ENCODE assay signal across 10 cellular contexts in genomic region chr10:124685251-124685650, GRCh38. TPM values are rescaled to one million over a fixed set of nuclear protein-coding genes. Genes with fewer than 3 reads are reported as not detected.
A peak's percentile ranks its signal among the peaks of the same experiment; 100 is the strongest.
DNase-seq lines count a peak whose midpoint lies in the region; ATAC-seq and TF ChIP-seq lines count a peak whose summit lies in the region.
"Had no signal": no experiment of that assay in that cellular context is flagged by ENCODE, and none has a peak within 500 bp of the region (broad histone marks: within the 10 kb centered on the region; RNA-seq: fewer than 3 reads in every experiment).

No MANE protein-coding gene starts in this region.

- peaks cover 84 to 96% (median 93%) of the 10 kb centered on the region in 3 donors for H3K4me1 Mint-ChIP-seq in CD8-positive, alpha-beta memory T cell
- no peaks in the 10 kb centered on the region for H3K4me1 Mint-ChIP-seq in chondrocyte (ENCODE audit: low read depth)

- H3K27ac Mint-ChIP-seq in CD8-positive, alpha-beta memory T cell: peak overlapping the region; percentile 27 to 94 (median 62)
- H3K27ac Mint-ChIP-seq in chondrocyte (ENCODE audit: unreplicated experiment): no peak overlapping the region

- peak in 3 of 4 donors; percentile 39 to 62 (median 61) for ATAC-seq in heart left ventricle

- peak overlapping the region in 6 of 7 donors; percentile 2 to 25 (median 12) for H3K4me3 Mint-ChIP-seq in CD8-positive, alpha-beta memory T cell
- no peak overlapping the region for H3K4me3 Mint-ChIP-seq in chondrocyte (ENCODE audit: unreplicated experiment)

- peaks cover 96% of the 10 kb centered on the region for H3K4me1 ChIP-seq in CD8-positive, alpha-beta memory T cell (ENCODE audit: insufficient read depth, low read length)
- peaks cover 7 to 99% (median 76%) of the 10 kb centered on the region in 12 donors for H3K4me1 ChIP-seq in heart left ventricle

- TF ChIP-seq CTCF in heart left ventricle (IDR thresholded peaks at IDR 0.05): peak in 1 of 12 donors; percentile 17
- TF ChIP-seq CTCF in WERI-Rb-1 (IDR thresholded peaks at IDR 0.05; ENCODE audit: low read depth, low read length): no peak
- no peak for TF ChIP-seq CTCF in GM13977 (IDR thresholded peaks at IDR 0.05; ENCODE audit: extremely low read depth, insufficient read depth, missing control alignments)
- no peak for TF ChIP-seq CTCF in chondrocyte (IDR thresholded peaks at IDR 0.05)

- CTCF ChIA-PET in CD8-positive, alpha-beta memory T cell (lab: Charles Lee): interaction anchor here (1.2 to 6.0 kb wide), 8 partner anchors 12 to 56 kb away, joined by 3 to 58 read pairs (median 10); no protein-coding TSS in a partner anchor

- POLR2A ChIA-PET in CD8-positive, alpha-beta memory T cell (lab: Charles Lee): interaction anchor here (1.0 to 1.1 kb wide), 2 partner anchors 14 to 30 kb away, joined by 3 read pairs; no protein-coding TSS in a partner anchor

- DNase-seq in CD8-positive, alpha-beta memory T cell: peak in 1 of 5 donors; percentile 34
- DNase-seq in SKM-1 treated with dmso at 0.1 percent for 144 hours (lab: John Stamatoyannopoulos, UW; ENCODE audit: unreplicated experiment): peak; percentile 80
- DNase-seq in heart left ventricle: peak; percentile 56 to 83 (median 65)
- DNase-seq in posterior vena cava (ENCODE audit: low spot score): peak; percentile 88
- no peak for DNase-seq in WERI-Rb-1
- no peak for DNase-seq in GM13977 (ENCODE audit: low spot score)
- no peak for DNase-seq in NCI-H1092 treated with DMSO at 0.1 percent for 48 hours (lab: John Stamatoyannopoulos, UW)
- no peak for DNase-seq in chondrocyte (ENCODE audit: low spot score)
- DNase-seq: NCI-H1417 treated with DMSO at 0.1 percent for 48 hours, SW 1271 had no signal

- in situ Hi-C loops in GM13977 (cut with MboI; ENCODE audit: low pct_unique_long_range_greater_than_20kb, low sequenced_read_pairs, unreplicated experiment): no loop called here

- H3K27me3 Mint-ChIP-seq in CD8-positive, alpha-beta memory T cell: no peaks in the 10 kb centered on the region
- no peaks in the 10 kb centered on the region for H3K27me3 Mint-ChIP-seq in chondrocyte (ENCODE audit: low read depth)

- H3K36me3 ChIP-seq in CD8-positive, alpha-beta memory T cell (ENCODE audit: insufficient read depth, low read length): no peaks in the 10 kb centered on the region
- H3K36me3 ChIP-seq in heart left ventricle (peaks cover 0 to 28% (median 18%) of the 10 kb centered on the region in 9 donors), WERI-Rb-1 (peaks cover 25% of the 10 kb centered on the region)

- intact Hi-C loops in heart left ventricle (cut with DNase I): loop anchor here in 7 of 10 donors (5.0 to 10.0 kb wide), 2 partner anchors 50 to 52 kb away; no protein-coding TSS in a partner anchor
- intact Hi-C loops in posterior vena cava (cut with DNase I): no loop called here

- peaks cover 11 to 61% (median 16%) of the 10 kb centered on the region in 3 donors for H3K36me3 Mint-ChIP-seq in CD8-positive, alpha-beta memory T cell
- peaks cover 13% of the 10 kb centered on the region for H3K36me3 Mint-ChIP-seq in chondrocyte (ENCODE audit: low read depth)

- no peaks in the 10 kb centered on the region for H3K9me3 ChIP-seq in CD8-positive, alpha-beta memory T cell (ENCODE audit: low read length)
- H3K9me3 ChIP-seq in heart left ventricle (no peaks in the 10 kb centered on the region), WERI-Rb-1 (ENCODE audit: severe bottlenecking) (no peaks in the 10 kb centered on the region)

- no peaks in the 10 kb centered on the region for H3K9me3 Mint-ChIP-seq in CD8-positive, alpha-beta memory T cell
- no peaks in the 10 kb centered on the region for H3K9me3 Mint-ChIP-seq in chondrocyte (ENCODE audit: low read depth)

- 29 to 50% (median 47%) methylated on average over 10 to 12 of the region's 12 CpGs for WGBS in heart left ventricle, 4 donors

- H3K27me3 ChIP-seq in CD8-positive, alpha-beta memory T cell (ENCODE audit: insufficient read depth, low read length, poor library complexity, severe bottlenecking): no peaks in the 10 kb centered on the region
- H3K27me3 ChIP-seq in heart left ventricle: no peaks in the 10 kb centered on the region
- H3K27me3 ChIP-seq in WERI-Rb-1 (ENCODE audit: insufficient read depth, low read depth, severe bottlenecking): no peaks in the 10 kb centered on the region

- no peak overlapping the region for H3K27ac ChIP-seq in CD8-positive, alpha-beta memory T cell (ENCODE audit: low read depth, low read length)
- H3K27ac ChIP-seq in heart left ventricle: peak overlapping the region in 11 of 12 donors; percentile 66 to 89 (median 77)
- H3K27ac ChIP-seq in WERI-Rb-1: no peak overlapping the region

- H3K4me3 ChIP-seq in CD8-positive, alpha-beta memory T cell (ENCODE audit: low read length): no peak overlapping the region
- H3K4me3 ChIP-seq in heart left ventricle (no peak overlapping the region), WERI-Rb-1 (ENCODE audit: low read depth, low read length) (no peak overlapping the region)

- no peak for TF ChIP-seq POLR2A in heart left ventricle (IDR thresholded peaks at IDR 0.05)

RNA-seq across cellular contexts. Expression of gene FAM53B, which starts 58.9 kb away (rescaled TPM):
- total RNA-seq in CD8-positive, alpha-beta memory T cell: 10 to 100 TPM; 28.8 to 29.2 TPM
- 41.6 TPM for polyA plus RNA-seq in CD8-positive, alpha-beta memory T cell
- total RNA-seq in heart left ventricle: 10 to 100 TPM; 30.2 to 57.7 (median 36.3) TPM
- 10 to 100 TPM; 23.7 to 25.6 TPM for polyA plus RNA-seq in heart left ventricle
- total RNA-seq in posterior vena cava: 10 to 100 TPM; 15.6 to 21.4 TPM
- total RNA-seq in chondrocyte: 16.1 to 18.2 TPM (median 17.6 TPM) in 3 replicates

Comparison
In these comparisons a context has a peak if more than half of its experiments do, and no peak if none do; other contexts are left out.
1. DNase-seq: peak in SKM-1 treated with dmso at 0.1 percent for 144 hours (single experiment), heart left ventricle (5 of 5) and posterior vena cava (single experiment); none in WERI-Rb-1 (single experiment), GM13977 (single experiment), NCI-H1092 treated with DMSO at 0.1 percent for 48 hours (single experiment) and chondrocyte (single experiment).
2. H3K27ac ChIP-seq: peak in heart left ventricle (11 of 12); none in CD8-positive, alpha-beta memory T cell (single experiment) and WERI-Rb-1 (single experiment).
3. intact Hi-C loops: an anchor here in heart left ventricle (5.0 to 10.0 kb wide); none called in posterior vena cava.